In the genomic region with DNA sequence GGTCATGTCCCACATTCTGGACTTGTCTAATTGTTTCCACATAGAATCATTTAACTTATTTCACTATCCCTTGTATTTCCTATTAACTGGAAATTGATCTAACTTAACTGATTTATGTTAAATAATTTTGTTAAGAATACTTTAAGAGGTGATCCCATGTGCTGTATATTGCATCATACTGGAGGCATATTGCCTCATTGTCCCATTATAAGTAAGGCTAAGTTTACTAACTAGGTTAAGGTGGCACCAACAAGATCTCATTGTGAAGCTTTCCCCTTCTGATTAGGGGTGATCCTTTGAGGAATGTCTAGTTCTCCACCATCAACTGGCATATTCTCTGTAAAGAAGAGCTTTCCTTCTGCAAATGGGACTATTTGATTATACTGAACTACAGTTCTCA, we compare ENCODE assay signal across 25 cellular contexts. TPM values are rescaled to one million over a fixed set of nuclear protein-coding genes. Genes with fewer than 3 reads are reported as not detected.
DNase-seq lines count a peak whose midpoint lies in the region; ATAC-seq and TF ChIP-seq lines count a peak whose summit lies in the region.
"Had no signal": no experiment of that assay in that cellular context is flagged by ENCODE, and none has a peak within 500 bp of the region (broad histone marks: within the 10 kb centered on the region; RNA-seq: fewer than 3 reads in every experiment).

No MANE protein-coding gene starts in this region.

- H3K4me1 Mint-ChIP-seq in CD8-positive, alpha-beta T cell (ENCODE audit: low read depth): peaks cover 4% of the 10 kb centered on the region
- H3K4me1 Mint-ChIP-seq: mesothelial cell of epicardium, nephron had no signal

- POLR2A ChIA-PET in CD8-positive, alpha-beta T cell (lab: Charles Lee): no interaction called here
- POLR2A ChIA-PET in SK-N-SH (lab: Yijun Ruan, JAX): no interaction called here

- intact Hi-C loops in CD8-positive, alpha-beta T cell (cut with DNase I, micrococcal nuclease): no loop called here

- no peaks in the 10 kb centered on the region for H3K27me3 Mint-ChIP-seq in CD8-positive, alpha-beta T cell (ENCODE audit: low read depth)
- H3K27me3 Mint-ChIP-seq: CD4-positive, CD25-positive, alpha-beta regulatory T cell had no signal

- peak; percentile 9 for DNase-seq in AG20443 (ENCODE audit: low spot score)
- peak; percentile 60 for DNase-seq in adipocyte (ENCODE audit: low read depth)
- peak; percentile 56 for DNase-seq in fibroblast of villous mesenchyme (ENCODE audit: low read depth)
- DNase-seq in CD8-positive, alpha-beta T cell: no peak
- DNase-seq in SK-N-SH: no peak
- DNase-seq: activated CD4-positive, alpha-beta T cell treated with anti-CD3 and anti-CD28 coated beads, Interleukin-2, amount 50 U/mL, for 48 hours; activated naive CD4-positive, alpha-beta T cell treated with anti-CD3 and anti-CD28 coated beads, Interleukin-2, amount 50 U/mL, for 16 hours; activated T-cell treated with anti-CD3 and anti-CD28 coated beads, Interleukin-2, amount 50 U/mL, for 1 hour; CD4-positive, CD25-positive, alpha-beta regulatory T cell; DMS153; effector CD4-positive, alpha-beta T cell; GF-D8; head of caudate nucleus; NCI-H1694; NCI-H748 treated with DMSO at 0.1 percent for 48 hours; PC-3; SIG-M5; testis had no signal

- no peak overlapping the region for H3K4me2 ChIP-seq in SK-N-SH

- peaks cover 3% of the 10 kb centered on the region for H3K9me3 ChIP-seq in adipocyte (ENCODE audit: control insufficient read depth, low read length)
- no peaks in the 10 kb centered on the region for H3K9me3 ChIP-seq in CD8-positive, alpha-beta T cell (ENCODE audit: low read length)
- H3K9me3 ChIP-seq in SK-N-SH: peaks cover 7% of the 10 kb centered on the region
- H3K9me3 ChIP-seq: sigmoid colon, testis had no signal

- H3K9me2 ChIP-seq in SK-N-SH: no peaks in the 10 kb centered on the region

- ATAC-seq in HG02759 (IDR thresholded peaks at IDR 0.05; ENCODE audit: unreplicated experiment): no peak
- no peak for ATAC-seq in CD8-positive, alpha-beta T cell
- ATAC-seq: PC-3 had no signal

- no peak overlapping the region for H3K27ac Mint-ChIP-seq in CD8-positive, alpha-beta T cell
- H3K27ac Mint-ChIP-seq: CD4-positive, CD25-positive, alpha-beta regulatory T cell; mesothelial cell of epicardium; nephron had no signal

- TF ChIP-seq EP300 in Ishikawa (IDR thresholded peaks at IDR 0.05; ENCODE audit: borderline replicate concordance) (no peak), SK-N-SH (IDR thresholded peaks at IDR 0.05; ENCODE audit: borderline replicate concordance in 1 of 2, low read depth in 1 of 2, low read length in 1 of 2) (no peak)

- no peaks in the 10 kb centered on the region for H3K9me3 Mint-ChIP-seq in CD8-positive, alpha-beta T cell
- H3K9me3 Mint-ChIP-seq: CD4-positive, CD25-positive, alpha-beta regulatory T cell had no signal

- TF ChIP-seq RAD21 in Ishikawa (IDR thresholded peaks at IDR 0.05; ENCODE audit: low read depth): no peak
- TF ChIP-seq RAD21 in SK-N-SH (IDR thresholded peaks at IDR 0.05; ENCODE audit: low read length): no peak

- H3K79me2 ChIP-seq in SK-N-SH (ENCODE audit: insufficient read depth): no peaks in the 10 kb centered on the region
- H3K79me2 ChIP-seq: parathyroid adenoma had no signal

- H3K9ac ChIP-seq in adipocyte (ENCODE audit: low read length) (no peak overlapping the region), SK-N-SH (no peak overlapping the region)
- H3K9ac ChIP-seq: parathyroid adenoma had no signal

- CTCF ChIA-PET in CD8-positive, alpha-beta T cell (lab: Charles Lee): no interaction called here
- CTCF ChIA-PET in SK-N-SH (lab: Yijun Ruan, JAX): interaction anchor here (1.6 kb wide), 1 partner anchor 18 kb away, joined by 4 read pairs; no protein-coding TSS in a partner anchor

- no peak overlapping the region for H3K4me3 Mint-ChIP-seq in CD8-positive, alpha-beta T cell
- H3K4me3 Mint-ChIP-seq: CD4-positive, CD25-positive, alpha-beta regulatory T cell; mesothelial cell of epicardium; nephron had no signal

- H2AFZ ChIP-seq in SK-N-SH (ENCODE audit: low read depth): no peak overlapping the region
- H2AFZ ChIP-seq: parathyroid adenoma had no signal

- H4K20me1 ChIP-seq in SK-N-SH (ENCODE audit: insufficient read depth): no peaks in the 10 kb centered on the region

- no peaks in the 10 kb centered on the region for H3K36me3 ChIP-seq in adipocyte (ENCODE audit: control insufficient read depth, insufficient read depth, low read length, severe bottlenecking)
- no peaks in the 10 kb centered on the region for H3K36me3 ChIP-seq in CD8-positive, alpha-beta T cell (ENCODE audit: insufficient read depth, low read length)
- no peaks in the 10 kb centered on the region for H3K36me3 ChIP-seq in SK-N-SH (replicated peaks in 1 of 2; ENCODE audit: control insufficient read depth in 1 of 2, insufficient read depth in 2 of 2, low read length in 1 of 2)

- H3K4me3 ChIP-seq in adipocyte (ENCODE audit: low read length): no peak overlapping the region
- H3K4me3 ChIP-seq in fibroblast of villous mesenchyme (ENCODE audit: low read depth, low read length): no peak overlapping the region
- H3K4me3 ChIP-seq in CD8-positive, alpha-beta T cell (ENCODE audit: low read depth, low read length): no peak overlapping the region
- H3K4me3 ChIP-seq in SK-N-SH (ENCODE audit: low read depth in 2 of 2, low read length in 1 of 2): no peak overlapping the region
- H3K4me3 ChIP-seq: sigmoid colon, testis had no signal

- no peak overlapping the region for H3K27ac ChIP-seq in CD8-positive, alpha-beta T cell (ENCODE audit: low read depth, low read length)
- H3K27ac ChIP-seq in SK-N-SH (ENCODE audit: low read depth in 2 of 2, low read length in 1 of 2): no peak overlapping the region
- H3K27ac ChIP-seq: parathyroid adenoma, sigmoid colon, testis, VCaP had no signal

- H3K27me3 ChIP-seq in adipocyte (replicated peaks; ENCODE audit: control insufficient read depth, insufficient read depth, low read length) (no peaks in the 10 kb centered on the region), SK-N-SH (ENCODE audit: insufficient read depth) (no peaks in the 10 kb centered on the region)
- no peaks in the 10 kb centered on the region for H3K27me3 ChIP-seq in CD8-positive, alpha-beta T cell (ENCODE audit: insufficient read depth, low read length)
- H3K27me3 ChIP-seq: sigmoid colon, testis had no signal

- H3K36me3 Mint-ChIP-seq in CD8-positive, alpha-beta T cell: peaks cover 10% of the 10 kb centered on the region

- H3F3A ChIP-seq in SK-N-SH (replicated peaks; ENCODE audit: insufficient read depth): no peaks in the 10 kb centered on the region

- no peak for TF ChIP-seq CTCF in fibroblast of villous mesenchyme (IDR thresholded peaks at IDR 0.05; ENCODE audit: insufficient read depth, low read depth, low read length)
- TF ChIP-seq CTCF in CD8-positive, alpha-beta T cell (IDR thresholded peaks at IDR 0.05): no peak
- TF ChIP-seq CTCF in SK-N-SH (IDR thresholded peaks at IDR 0.05): no peak

- peaks cover 18% of the 10 kb centered on the region for H3K4me1 ChIP-seq in adipocyte (ENCODE audit: control insufficient read depth, insufficient read depth, low read length)
- H3K4me1 ChIP-seq in CD8-positive, alpha-beta T cell (ENCODE audit: insufficient read depth, low read length): no peaks in the 10 kb centered on the region
- H3K4me1 ChIP-seq in SK-N-SH (ENCODE audit: control insufficient read depth in 1 of 2, insufficient read depth in 2 of 2, low read depth in 1 of 2, low read length in 1 of 2): no peaks in the 10 kb centered on the region
- H3K4me1 ChIP-seq: parathyroid adenoma, sigmoid colon, testis had no signal

TF ChIP-seq in Ishikawa, 13 proteins besides CTCF, POLR2A, EP300 and RAD21:
- TF ChIP-seq CEBPB (IDR thresholded peaks at IDR 0.05) (peak; percentile 97), CREB1 (IDR thresholded peaks at IDR 0.05; ENCODE audit: low read depth) (no peak)
TF ChIP-seq in Ishikawa: peak in this region for 1.

TF ChIP-seq in SK-N-SH, 30 proteins besides CTCF, POLR2A, EP300 and RAD21:
- no peak for TF ChIP-seq EZH2phosphoT487 (IDR thresholded peaks at IDR 0.05; ENCODE audit: borderline replicate concordance, low read depth)

RNA-seq across cellular contexts. Expression of gene MAP1A, which starts 24.4 kb away (rescaled TPM):
- 60.9 and 65.7 TPM in 2 replicates for total RNA-seq in fibroblast of villous mesenchyme
- total RNA-seq in CD8-positive, alpha-beta T cell: under 1 TPM; 0.75 to 0.92 TPM
- polyA plus RNA-seq in SK-N-SH (2012; rRNA removed): 5.3 and 6.0 TPM in 2 replicates
- 3.8 and 5.3 TPM in 2 replicates for polyA plus RNA-seq in SK-N-SH (2012; cell fraction: cytosol; rRNA removed)
- polyA plus RNA-seq in SK-N-SH (2012; cell fraction: nucleus; rRNA removed): 7.2 and 8.8 TPM in 2 replicates

RNA-seq across cellular contexts. Expression of gene PPIP5K1, which starts 48.2 kb away (rescaled TPM):
- 27.1 and 28.5 TPM in 2 replicates for total RNA-seq in fibroblast of villous mesenchyme
- 10 to 100 TPM; 22.3 to 28.1 TPM for total RNA-seq in CD8-positive, alpha-beta T cell
- 14.2 and 28.5 TPM in 2 replicates for polyA plus RNA-seq in SK-N-SH (2012; rRNA removed)
- 5.2 and 25.3 TPM in 2 replicates for polyA plus RNA-seq in SK-N-SH (2012; cell fraction: cytosol; rRNA removed)
- polyA plus RNA-seq in SK-N-SH (2012; cell fraction: nucleus; rRNA removed): 46.8 and 65.2 TPM in 2 replicates

RNA-seq across cellular contexts. Expression of gene TP53BP1, which starts 48.8 kb away (rescaled TPM):
- 83.4 and 94.1 TPM in 2 replicates for total RNA-seq in fibroblast of villous mesenchyme
- total RNA-seq in CD8-positive, alpha-beta T cell: 10 to 100 TPM; 54.6 to 59.7 TPM
- 27.1 and 46.5 TPM in 2 replicates for polyA plus RNA-seq in SK-N-SH (2012; rRNA removed)
- polyA plus RNA-seq in SK-N-SH (2012; cell fraction: cytosol; rRNA removed): 22.2 and 29.4 TPM in 2 replicates
- 80.1 and 95.5 TPM in 2 replicates for polyA plus RNA-seq in SK-N-SH (2012; cell fraction: nucleus; rRNA removed)

RNA-seq across cellular contexts. Expression of gene CKMT1B, which starts 52.0 kb away (rescaled TPM):
- not detected in 2 replicates for total RNA-seq in fibroblast of villous mesenchyme
- not detected for total RNA-seq in CD8-positive, alpha-beta T cell
- 1.8 and 3.1 TPM in 2 replicates for polyA plus RNA-seq in SK-N-SH (2012; rRNA removed)
- polyA plus RNA-seq in SK-N-SH (2012; cell fraction: cytosol; rRNA removed): 2.6 and 2.7 TPM in 2 replicates
- 2.8 and 3.5 TPM in 2 replicates for polyA plus RNA-seq in SK-N-SH (2012; cell fraction: nucleus; rRNA removed)
- total RNA-seq: CD4-positive, CD25-positive, alpha-beta regulatory T cell had no signal
- polyA plus RNA-seq: CD4-positive, CD25-positive, alpha-beta regulatory T cell had no signal

Comparison
In these comparisons a context has a peak if more than half of its experiments do, and no peak if none do; other contexts are left out.
1. DNase-seq: peak in AG20443 (single experiment), adipocyte (single experiment) and fibroblast of villous mesenchyme (single experiment); none in CD8-positive, alpha-beta T cell (0 of 7) and SK-N-SH (single experiment).
2. RNA of gene MAP1A, which starts 24.4 kb away (total RNA-seq): 60.9 to 65.7 TPM in fibroblast of villous mesenchyme; 0.75 to 0.92 TPM in CD8-positive, alpha-beta T cell; every median in the first group is over 10 times any median in the second.